Comparison of ENCODE assay signal across 11 cellular contexts in the genomic region with DNA sequence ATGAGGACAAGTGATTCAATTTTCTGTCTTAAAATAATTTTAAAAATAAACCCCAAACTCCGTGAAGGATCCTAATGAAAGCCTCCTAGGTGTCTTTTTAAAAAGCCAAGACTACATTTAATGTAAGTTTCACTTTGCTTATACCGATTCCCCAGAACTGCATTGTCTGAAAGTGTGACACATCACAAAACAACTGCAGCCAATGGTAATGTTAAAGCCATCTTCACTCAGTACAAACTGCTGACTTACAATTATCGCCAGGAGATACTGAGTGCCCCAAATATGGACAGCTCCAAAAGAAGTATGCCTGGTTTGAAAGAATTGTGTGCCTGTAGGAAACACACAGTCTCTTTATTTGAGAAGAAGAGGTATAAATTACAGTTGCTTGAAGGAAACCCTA.
"Had no signal": no experiment of that assay in that cellular context is flagged by ENCODE, and none has a peak within 500 bp of the region (broad histone marks: within the 10 kb centered on the region; RNA-seq: fewer than 3 reads in every experiment).

No MANE protein-coding gene starts in this region.

- H3K36me3 ChIP-seq: HAP-1 had no signal

- H3K4me2 ChIP-seq: GM23338 had no signal

- H3K9ac ChIP-seq: GM23248 had no signal

- H3K27ac ChIP-seq: GM23248 had no signal

- DNase-seq: GM23248, GOT3, H7, H9, HCEC 1CT, HFFc6 had no signal

- H3K4me3 ChIP-seq: GM23248, GM23338, HAP-1 had no signal

- FAIRE-seq: H1, H54 had no signal

- ATAC-seq: GM23338, HCT116 had no signal

- H2AFZ ChIP-seq: GM23248, GM23338 had no signal

- H3K9me3 ChIP-seq: HAP-1 had no signal

- H3K4me1 ChIP-seq: HAP-1 had no signal
